ENCODE assay signal across 4 cellular contexts in genomic region chr1:121531739-121532138, GRCh38.
DNase-seq lines count a peak whose midpoint lies in the region; ATAC-seq and FAIRE-seq lines count a peak whose summit lies in the region.
"Not testable (repeated sequence)": the region's sequence is repeated elsewhere in the genome, so short reads cannot be mapped to it uniquely, and the experiment has no call there.

No MANE protein-coding gene starts in this region.

- H3K4me3 ChIP-seq in CD4-positive, alpha-beta memory T cell (ENCODE audit: low read length in 2 of 2) = not testable (repeated sequence)

- H3K4me3 Mint-ChIP-seq in CD4-positive, alpha-beta memory T cell; T-helper 17 cell; central memory CD8-positive, alpha-beta T cell: not testable (repeated sequence)

- not testable (repeated sequence) for H3K27ac ChIP-seq in CD4-positive, alpha-beta memory T cell (ENCODE audit: low read depth, low read length)

- H3K36me3 Mint-ChIP-seq in CD4-positive, alpha-beta memory T cell; T-helper 17 cell (ENCODE audit: low read depth); central memory CD8-positive, alpha-beta T cell (ENCODE audit: insufficient read depth): not testable (repeated sequence)

- not testable (repeated sequence) for H3K36me3 ChIP-seq in CD4-positive, alpha-beta memory T cell (ENCODE audit: insufficient read depth, low read length)

- ATAC-seq in T-helper 17 cell = peak; percentile 70
- not testable (repeated sequence) for ATAC-seq in central memory CD8-positive, alpha-beta T cell (replicated peaks; ENCODE audit: extremely low read depth, poor library complexity, severe bottlenecking)

- H3K4me1 Mint-ChIP-seq in CD4-positive, alpha-beta memory T cell = peaks cover 19 to 23% (median 21%) of the 10 kb centered on the region in 4 donors
- peaks cover 18% of the 10 kb centered on the region for H3K4me1 Mint-ChIP-seq in T-helper 17 cell
- peaks cover 17% of the 10 kb centered on the region for H3K4me1 Mint-ChIP-seq in central memory CD8-positive, alpha-beta T cell

- not testable (repeated sequence) for H3K27me3 ChIP-seq in CD4-positive, alpha-beta memory T cell (ENCODE audit: insufficient read depth, low read length)

- intact Hi-C loops in CD4-positive, alpha-beta memory T cell (cut with micrococcal nuclease) = not testable (repeated sequence)

- peak; percentile 15 for FAIRE-seq in frontal cortex (lab: Jason Lieb, UNC)

- DNase-seq in CD4-positive, alpha-beta memory T cell = peak in 3 of 5 donors; percentile 28 to 49 (median 29)
- not testable (repeated sequence) for DNase-seq in T-helper 17 cell; central memory CD8-positive, alpha-beta T cell (ENCODE audit: low spot score in 2 of 2); frontal cortex (ENCODE audit: low spot score in 2 of 2)

- peaks cover 16% of the 10 kb centered on the region for H3K4me1 ChIP-seq in CD4-positive, alpha-beta memory T cell (ENCODE audit: insufficient read depth, low read length)

- CTCF ChIA-PET in CD4-positive, alpha-beta memory T cell (lab: Charles Lee; ENCODE audit: partially characterized antibody) = interaction anchor here (1.4 kb wide), 1 partner anchor 12 kb away, joined by 3 read pairs; no protein-coding TSS in a partner anchor

- POLR2A ChIA-PET in CD4-positive, alpha-beta memory T cell (lab: Charles Lee; ENCODE audit: partially characterized antibody) = not testable (repeated sequence)

- not testable (repeated sequence) for H3K27me3 Mint-ChIP-seq in CD4-positive, alpha-beta memory T cell; T-helper 17 cell; central memory CD8-positive, alpha-beta T cell

- H3K9me3 Mint-ChIP-seq in CD4-positive, alpha-beta memory T cell; central memory CD8-positive, alpha-beta T cell: not testable (repeated sequence)

- peak overlapping the region in 1 of 7 donors; percentile 69 for H3K27ac Mint-ChIP-seq in CD4-positive, alpha-beta memory T cell
- H3K27ac Mint-ChIP-seq in T-helper 17 cell = peak overlapping the region; percentile 76
- H3K27ac Mint-ChIP-seq in central memory CD8-positive, alpha-beta T cell (ENCODE audit: low read depth) = peak overlapping the region; percentile 64

- H3K9me3 ChIP-seq in CD4-positive, alpha-beta memory T cell (ENCODE audit: control insufficient read depth in 1 of 2, low read length in 2 of 2); T-helper 17 cell (ENCODE audit: control insufficient read depth, low read length, poor library complexity, severe bottlenecking): not testable (repeated sequence)
